27 cellular contexts compared by ENCODE assay signal in the genomic region with DNA sequence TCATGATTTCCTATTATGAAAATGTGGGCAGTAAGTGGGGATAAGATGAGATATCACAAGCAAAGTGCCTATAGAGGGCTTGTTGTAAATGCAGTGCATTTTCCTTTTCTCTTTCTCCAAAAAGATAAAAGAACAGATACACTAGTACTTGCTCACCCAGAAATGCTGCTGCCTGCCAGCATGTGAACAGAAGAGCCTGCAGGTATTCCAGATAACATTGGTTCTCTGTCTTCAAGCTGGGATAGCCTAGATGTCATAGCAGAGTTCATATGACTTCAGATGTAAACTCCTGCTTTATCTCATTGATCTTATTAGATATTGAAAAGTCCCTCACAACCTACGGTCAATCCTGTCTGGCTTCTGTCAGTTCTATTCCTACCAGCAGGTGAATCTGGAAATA.
"Had no signal": no experiment of that assay in that cellular context is flagged by ENCODE, and none has a peak within 500 bp of the region (broad histone marks: within the 10 kb centered on the region; RNA-seq: fewer than 3 reads in every experiment).

No MANE protein-coding gene starts in this region.

- H3K4me3 Mint-ChIP-seq: stimulated activated effector memory CD8-positive, alpha-beta T cell treated with anti-CD3 and anti-CD28 coated beads, Interleukin-12 subunit alpha, Interleukin-12 subunit beta, amount 100 ng/mL, for 72 hours; stimulated activated memory B cell treated with anti-CD40 and anti-IgM and Interleukin-4, amounts not matched to agents 10 μg/mL and 1 μg/mL and 100 μg/mL, for 72 hours; stimulated activated naive B cell treated with anti-CD40 and anti-IgM and Interleukin-4, amounts not matched to agents 10 μg/mL and 1 μg/mL and 100 μg/mL, for 72 hours; stimulated activated naive CD8-positive, alpha-beta T cell treated with anti-CD3 and anti-CD28 coated beads, Interleukin-15, amount 100 ng/mL, for 72 hours; stimulated activated naive CD8-positive, alpha-beta T cell treated with anti-CD3 and anti-CD28 coated beads, Interleukin-15, Interleukin-2, amounts not matched to agents 100 ng/mL and 50 ng/mL, for 24 hours; type B pancreatic cell had no signal

- H3K27ac Mint-ChIP-seq: stimulated activated effector memory CD8-positive, alpha-beta T cell treated with anti-CD3 and anti-CD28 coated beads, Interleukin-12 subunit alpha, Interleukin-12 subunit beta, amount 100 ng/mL, for 72 hours; stimulated activated memory B cell treated with anti-CD40 and anti-IgM and Interleukin-4, amounts not matched to agents 10 μg/mL and 1 μg/mL and 100 μg/mL, for 72 hours; stimulated activated naive B cell treated with anti-CD40 and anti-IgM and Interleukin-4, amounts not matched to agents 10 μg/mL and 1 μg/mL and 100 μg/mL, for 72 hours; stimulated activated naive CD8-positive, alpha-beta T cell treated with anti-CD3 and anti-CD28 coated beads, Interleukin-15, amount 100 ng/mL, for 72 hours; stimulated activated naive CD8-positive, alpha-beta T cell treated with anti-CD3 and anti-CD28 coated beads, Interleukin-15, Interleukin-2, amounts not matched to agents 100 ng/mL and 50 ng/mL, for 24 hours; type B pancreatic cell had no signal

- H3K27me3 Mint-ChIP-seq: stimulated activated memory B cell treated with anti-CD40 and anti-IgM and Interleukin-4, amounts not matched to agents 10 μg/mL and 1 μg/mL and 100 μg/mL, for 72 hours; stimulated activated naive B cell treated with anti-CD40 and anti-IgM and Interleukin-4, amounts not matched to agents 10 μg/mL and 1 μg/mL and 100 μg/mL, for 72 hours; stimulated activated naive CD8-positive, alpha-beta T cell treated with anti-CD3 and anti-CD28 coated beads, Interleukin-15, amount 100 ng/mL, for 72 hours; stimulated activated naive CD8-positive, alpha-beta T cell treated with anti-CD3 and anti-CD28 coated beads, Interleukin-15, Interleukin-2, amounts not matched to agents 100 ng/mL and 50 ng/mL, for 24 hours; type B pancreatic cell had no signal

- DNase-seq: stimulated activated CD4-positive, alpha-beta T cell treated with anti-CD3 and anti-CD28 coated beads, Interleukin-2, amount 100 ng/mL, for 24 hours; stimulated activated CD4-positive, alpha-beta T cell treated with anti-CD3 and anti-CD28 coated beads, Interleukin-2, amount 100 ng/mL, for 48 hours; stimulated activated CD4-positive, alpha-beta T cell treated with anti-CD3 and anti-CD28 coated beads, Interleukin-4, amount 100 ng/mL, for 1 hour; stimulated activated CD4-positive, alpha-beta T cell treated with anti-CD3 and anti-CD28 coated beads, Interleukin-4, amount 100 ng/mL, for 24 hours; stimulated activated CD4-positive, alpha-beta T cell treated with anti-CD3 and anti-CD28 coated beads, Interleukin-4, amount 100 ng/mL, for 4 hours; stimulated activated CD8-positive, alpha-beta memory T cell treated with anti-CD3 and anti-CD28 coated beads, Interleukin-4, amount 100 ng/mL, for 48 hours; stimulated activated naive B cell treated with anti-CD40 and anti-IgM and Interleukin-4, amounts not matched to agents 10 μg/mL and 1 μg/mL and 100 μg/mL, for 72 hours; stimulated activated naive CD4-positive, alpha-beta T cell; stimulated activated naive CD4-positive, alpha-beta T cell treated with Interleukin-2 at 50 U/mL for 16 hours; stimulated activated naive CD8-positive, alpha-beta T cell treated with anti-CD3 and anti-CD28 coated beads, Interleukin-15, amount 100 ng/mL, for 72 hours; stimulated activated naive CD8-positive, alpha-beta T cell treated with anti-CD3 and anti-CD28 coated beads, Interleukin-15, Interleukin-2, amounts not matched to agents 100 U/mL and 50 U/mL, for 24 hours; stomach; substantia nigra; testis; tibial artery; transverse colon; upper lobe of left lung; upper lobe of right lung; uterus had no signal

- H3K27ac ChIP-seq: stomach, suprapubic skin, testis, thoracic aorta, tibial artery, tibial nerve, transverse colon, upper lobe of left lung, upper lobe of right lung, uterus, vagina had no signal

- H3K4me1 ChIP-seq: stomach, suprapubic skin, tibial artery, tibial nerve, transverse colon, upper lobe of left lung, upper lobe of right lung, uterus, vagina had no signal

- H3K27me3 ChIP-seq: stomach, suprapubic skin, testis, tibial artery, tibial nerve, transverse colon, upper lobe of left lung, upper lobe of right lung, uterus, vagina had no signal

- H3K36me3 Mint-ChIP-seq: stimulated activated effector memory CD8-positive, alpha-beta T cell treated with anti-CD3 and anti-CD28 coated beads, Interleukin-12 subunit alpha, Interleukin-12 subunit beta, amount 100 ng/mL, for 72 hours; stimulated activated memory B cell treated with anti-CD40 and anti-IgM and Interleukin-4, amounts not matched to agents 10 μg/mL and 1 μg/mL and 100 μg/mL, for 72 hours; type B pancreatic cell had no signal

- H3K36me3 ChIP-seq: stomach, suprapubic skin, thoracic aorta, tibial artery, tibial nerve, transverse colon, upper lobe of left lung, upper lobe of right lung, uterus, vagina had no signal

- H3K9me3 Mint-ChIP-seq: stimulated activated effector memory CD8-positive, alpha-beta T cell treated with anti-CD3 and anti-CD28 coated beads, Interleukin-12 subunit alpha, Interleukin-12 subunit beta, amount 100 ng/mL, for 72 hours had no signal

- H3K4me1 Mint-ChIP-seq: stimulated activated effector memory CD8-positive, alpha-beta T cell treated with anti-CD3 and anti-CD28 coated beads, Interleukin-12 subunit alpha, Interleukin-12 subunit beta, amount 100 ng/mL, for 72 hours; stimulated activated naive B cell treated with anti-CD40 and anti-IgM and Interleukin-4, amounts not matched to agents 10 μg/mL and 1 μg/mL and 100 μg/mL, for 72 hours; stimulated activated naive CD8-positive, alpha-beta T cell treated with anti-CD3 and anti-CD28 coated beads, Interleukin-15, amount 100 ng/mL, for 72 hours had no signal

- H3K4me3 ChIP-seq: stomach, suprapubic skin, testis, thoracic aorta, tibial artery, tibial nerve, transverse colon, upper lobe of left lung, upper lobe of right lung, uterus, vagina had no signal

- H3K9me3 ChIP-seq: stomach, suprapubic skin, testis, thoracic aorta, transverse colon, upper lobe of left lung, upper lobe of right lung, uterus, vagina had no signal

- ATAC-seq: stimulated activated memory B cell treated with anti-CD40 and anti-IgM and Interleukin-4, amounts not matched to agents 10 μg/mL and 1 μg/mL and 100 μg/mL, for 72 hours; stimulated activated naive B cell treated with anti-CD40 and anti-IgM and Interleukin-4, amounts not matched to agents 10 μg/mL and 1 μg/mL and 100 μg/mL, for 72 hours; stimulated activated naive CD8-positive, alpha-beta T cell treated with anti-CD3 and anti-CD28 coated beads, Interleukin-15, amount 100 ng/mL, for 72 hours; stimulated activated naive CD8-positive, alpha-beta T cell treated with anti-CD3 and anti-CD28 coated beads, Interleukin-15, Interleukin-2, amounts not matched to agents 100 U/mL and 50 U/mL, for 24 hours; upper lobe of right lung had no signal
